1 cellular context compared by ENCODE assay signal in genomic region chr2:74856004-74856578, GRCh38.
TF ChIP-seq lines count a peak whose summit lies in the region.

No MANE protein-coding gene starts in this region.

TF ChIP-seq in HepG2, 621 proteins besides CTCF, POLR2A, EP300 and RAD21 (continued from another document and continues in another):
- TF ChIP-seq, protein P1, sequence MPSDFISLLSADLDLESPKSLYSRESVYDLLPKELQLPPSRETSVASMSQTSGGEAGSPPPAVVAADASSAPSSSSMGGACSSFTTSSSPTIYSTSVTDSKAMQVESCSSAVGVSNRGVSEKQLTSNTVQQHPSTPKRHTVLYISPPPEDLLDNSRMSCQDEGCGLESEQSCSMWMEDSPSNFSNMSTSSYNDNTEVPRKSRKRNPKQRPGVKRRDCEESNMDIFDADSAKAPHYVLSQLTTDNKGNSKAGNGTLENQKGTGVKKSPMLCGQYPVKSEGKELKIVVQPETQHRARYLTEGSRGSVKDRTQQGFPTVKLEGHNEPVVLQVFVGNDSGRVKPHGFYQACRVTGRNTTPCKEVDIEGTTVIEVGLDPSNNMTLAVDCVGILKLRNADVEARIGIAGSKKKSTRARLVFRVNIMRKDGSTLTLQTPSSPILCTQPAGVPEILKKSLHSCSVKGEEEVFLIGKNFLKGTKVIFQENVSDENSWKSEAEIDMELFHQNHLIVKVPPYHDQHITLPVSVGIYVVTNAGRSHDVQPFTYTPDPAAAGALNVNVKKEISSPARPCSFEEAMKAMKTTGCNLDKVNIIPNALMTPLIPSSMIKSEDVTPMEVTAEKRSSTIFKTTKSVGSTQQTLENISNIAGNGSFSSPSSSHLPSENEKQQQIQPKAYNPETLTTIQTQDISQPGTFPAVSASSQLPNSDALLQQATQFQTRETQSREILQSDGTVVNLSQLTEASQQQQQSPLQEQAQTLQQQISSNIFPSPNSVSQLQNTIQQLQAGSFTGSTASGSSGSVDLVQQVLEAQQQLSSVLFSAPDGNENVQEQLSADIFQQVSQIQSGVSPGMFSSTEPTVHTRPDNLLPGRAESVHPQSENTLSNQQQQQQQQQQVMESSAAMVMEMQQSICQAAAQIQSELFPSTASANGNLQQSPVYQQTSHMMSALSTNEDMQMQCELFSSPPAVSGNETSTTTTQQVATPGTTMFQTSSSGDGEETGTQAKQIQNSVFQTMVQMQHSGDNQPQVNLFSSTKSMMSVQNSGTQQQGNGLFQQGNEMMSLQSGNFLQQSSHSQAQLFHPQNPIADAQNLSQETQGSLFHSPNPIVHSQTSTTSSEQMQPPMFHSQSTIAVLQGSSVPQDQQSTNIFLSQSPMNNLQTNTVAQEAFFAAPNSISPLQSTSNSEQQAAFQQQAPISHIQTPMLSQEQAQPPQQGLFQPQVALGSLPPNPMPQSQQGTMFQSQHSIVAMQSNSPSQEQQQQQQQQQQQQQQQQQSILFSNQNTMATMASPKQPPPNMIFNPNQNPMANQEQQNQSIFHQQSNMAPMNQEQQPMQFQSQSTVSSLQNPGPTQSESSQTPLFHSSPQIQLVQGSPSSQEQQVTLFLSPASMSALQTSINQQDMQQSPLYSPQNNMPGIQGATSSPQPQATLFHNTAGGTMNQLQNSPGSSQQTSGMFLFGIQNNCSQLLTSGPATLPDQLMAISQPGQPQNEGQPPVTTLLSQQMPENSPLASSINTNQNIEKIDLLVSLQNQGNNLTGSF (CRISPR knock-in tag; IDR thresholded peaks at IDR 0.05) = peak; percentile 58; the same call in 1 of the 2 replicates
- TF ChIP-seq CHCHD3 (CRISPR knock-in tag; IDR thresholded peaks at IDR 0.05) (no peak), ZBED4 (CRISPR knock-in tag; IDR thresholded peaks at IDR 0.05; ENCODE audit: borderline replicate concordance) (0 out of 2 replicates have a peak, but pooled peaks have one; percentile 66), ZSCAN9 (CRISPR knock-in tag; IDR thresholded peaks at IDR 0.05; ENCODE audit: borderline replicate concordance) (peak; percentile 89; the same call in 1 of the 2 replicates), GATAD1 (CRISPR knock-in tag; IDR thresholded peaks at IDR 0.05) (peak; percentile 50; the same call in 1 of the 2 replicates), ZFAT (CRISPR knock-in tag; conservative IDR thresholded peaks at IDR 0.05) (no peak), ZNF878 (CRISPR knock-in tag; IDR thresholded peaks at IDR 0.05) (peak; percentile 59; the same call in 1 of the 2 replicates), STAT5B (CRISPR knock-in tag; IDR thresholded peaks at IDR 0.05) (no peak), ZNF512B (CRISPR knock-in tag; IDR thresholded peaks at IDR 0.05; ENCODE audit: borderline replicate concordance) (0 out of 2 replicates have a peak, but pooled peaks have one; percentile 33), HOXA3 (CRISPR knock-in tag; IDR thresholded peaks at IDR 0.05) (peak; percentile 78), HDAC6 (IDR thresholded peaks at IDR 0.05; ENCODE audit: low read depth, low read length) (no peak), IKZF4 (CRISPR knock-in tag; IDR thresholded peaks at IDR 0.05; ENCODE audit: borderline replicate concordance, low read depth, not compliant biosample characterization) (no peak), FOSL1 (CRISPR knock-in tag; IDR thresholded peaks at IDR 0.05; ENCODE audit: borderline replicate concordance) (no peak), ZNF644 (CRISPR knock-in tag; IDR thresholded peaks at IDR 0.05; ENCODE audit: low read depth) (no peak), ZNF382 (CRISPR knock-in tag; IDR thresholded peaks at IDR 0.05; ENCODE audit: borderline replicate concordance) (no peak), ZNF124 (CRISPR knock-in tag; IDR thresholded peaks at IDR 0.05) (0 out of 2 replicates have a peak, but pooled peaks have one; percentile 54), ZNF713 (CRISPR knock-in tag; IDR thresholded peaks at IDR 0.05) (no peak), KLF13 (CRISPR knock-in tag; IDR thresholded peaks at IDR 0.05) (no peak), SMYD3 (CRISPR knock-in tag; IDR thresholded peaks at IDR 0.05) (no peak), POGZ (CRISPR knock-in tag; IDR thresholded peaks at IDR 0.05) (peak; percentile 65), TARDBP (CRISPR knock-in tag; IDR thresholded peaks at IDR 0.05) (peak; percentile 76), CEBPG (CRISPR knock-in tag; IDR thresholded peaks at IDR 0.05) (peak; percentile 35; the same call in 1 of the 2 replicates), ZNF503 (CRISPR knock-in tag; IDR thresholded peaks at IDR 0.05) (peak; percentile 96), ZNF605 (CRISPR knock-in tag; IDR thresholded peaks at IDR 0.05) (peak; percentile 46), RCOR2 (CRISPR knock-in tag; IDR thresholded peaks at IDR 0.05) (peak; percentile 83), ZNF704 (CRISPR knock-in tag; IDR thresholded peaks at IDR 0.05; ENCODE audit: borderline replicate concordance) (no peak), KMT2A (CRISPR knock-in tag; IDR thresholded peaks at IDR 0.05) (peak; percentile 30; the same call in 1 of the 2 replicates), ZBTB20 (CRISPR knock-in tag; IDR thresholded peaks at IDR 0.05; ENCODE audit: borderline replicate concordance, low read depth) (peak; percentile 65; the same call in 1 of the 2 replicates), RBM22 (optimal IDR thresholded peaks at IDR 0.05; ENCODE audit: low read length) (peak; percentile 76), KAT7 (CRISPR knock-in tag; IDR thresholded peaks at IDR 0.05; ENCODE audit: borderline replicate concordance) (no peak), SOX6 (IDR thresholded peaks at IDR 0.05) (no peak), SOX6 (CRISPR knock-in tag; IDR thresholded peaks at IDR 0.05) (peak; percentile 92), ZFP90 (CRISPR knock-in tag; IDR thresholded peaks at IDR 0.05; ENCODE audit: borderline replicate concordance) (0 out of 2 replicates have a peak, but pooled peaks have one; percentile 22), MEF2D (CRISPR knock-in tag; IDR thresholded peaks at IDR 0.05) (peak; percentile 80), ZNF205 (CRISPR knock-in tag; IDR thresholded peaks at IDR 0.05) (peak; percentile 59; the same call in 1 of the 2 replicates), EZH2 (conservative IDR thresholded peaks at IDR 0.05; ENCODE audit: low read depth, low read length) (no peak), FOXO1 (CRISPR knock-in tag; IDR thresholded peaks at IDR 0.05) (peak; percentile 78), JDP2 (CRISPR knock-in tag; IDR thresholded peaks at IDR 0.05; ENCODE audit: borderline replicate concordance) (no peak), NRL (CRISPR knock-in tag; IDR thresholded peaks at IDR 0.05; ENCODE audit: borderline replicate concordance) (0 out of 2 replicates have a peak, but pooled peaks have one; percentile 50), ZNF333 (CRISPR knock-in tag; IDR thresholded peaks at IDR 0.05; ENCODE audit: borderline replicate concordance) (peak; percentile 58; the same call in 1 of the 2 replicates), MBNL3 (CRISPR knock-in tag; conservative IDR thresholded peaks at IDR 0.05) (no peak)
- TF ChIP-seq, protein P2, sequence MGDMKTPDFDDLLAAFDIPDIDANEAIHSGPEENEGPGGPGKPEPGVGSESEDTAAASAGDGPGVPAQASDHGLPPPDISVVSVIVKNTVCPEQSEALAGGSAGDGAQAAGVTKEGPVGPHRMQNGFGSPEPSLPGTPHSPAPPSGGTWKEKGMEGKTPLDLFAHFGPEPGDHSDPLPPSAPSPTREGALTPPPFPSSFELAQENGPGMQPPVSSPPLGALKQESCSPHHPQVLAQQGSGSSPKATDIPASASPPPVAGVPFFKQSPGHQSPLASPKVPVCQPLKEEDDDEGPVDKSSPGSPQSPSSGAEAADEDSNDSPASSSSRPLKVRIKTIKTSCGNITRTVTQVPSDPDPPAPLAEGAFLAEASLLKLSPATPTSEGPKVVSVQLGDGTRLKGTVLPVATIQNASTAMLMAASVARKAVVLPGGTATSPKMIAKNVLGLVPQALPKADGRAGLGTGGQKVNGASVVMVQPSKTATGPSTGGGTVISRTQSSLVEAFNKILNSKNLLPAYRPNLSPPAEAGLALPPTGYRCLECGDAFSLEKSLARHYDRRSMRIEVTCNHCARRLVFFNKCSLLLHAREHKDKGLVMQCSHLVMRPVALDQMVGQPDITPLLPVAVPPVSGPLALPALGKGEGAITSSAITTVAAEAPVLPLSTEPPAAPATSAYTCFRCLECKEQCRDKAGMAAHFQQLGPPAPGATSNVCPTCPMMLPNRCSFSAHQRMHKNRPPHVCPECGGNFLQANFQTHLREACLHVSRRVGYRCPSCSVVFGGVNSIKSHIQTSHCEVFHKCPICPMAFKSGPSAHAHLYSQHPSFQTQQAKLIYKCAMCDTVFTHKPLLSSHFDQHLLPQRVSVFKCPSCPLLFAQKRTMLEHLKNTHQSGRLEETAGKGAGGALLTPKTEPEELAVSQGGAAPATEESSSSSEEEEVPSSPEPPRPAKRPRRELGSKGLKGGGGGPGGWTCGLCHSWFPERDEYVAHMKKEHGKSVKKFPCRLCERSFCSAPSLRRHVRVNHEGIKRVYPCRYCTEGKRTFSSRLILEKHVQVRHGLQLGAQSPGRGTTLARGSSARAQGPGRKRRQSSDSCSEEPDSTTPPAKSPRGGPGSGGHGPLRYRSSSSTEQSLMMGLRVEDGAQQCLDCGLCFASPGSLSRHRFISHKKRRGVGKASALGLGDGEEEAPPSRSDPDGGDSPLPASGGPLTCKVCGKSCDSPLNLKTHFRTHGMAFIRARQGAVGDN (CRISPR knock-in tag; IDR thresholded peaks at IDR 0.05) = peak; percentile 97
- TF ChIP-seq, protein P3, sequence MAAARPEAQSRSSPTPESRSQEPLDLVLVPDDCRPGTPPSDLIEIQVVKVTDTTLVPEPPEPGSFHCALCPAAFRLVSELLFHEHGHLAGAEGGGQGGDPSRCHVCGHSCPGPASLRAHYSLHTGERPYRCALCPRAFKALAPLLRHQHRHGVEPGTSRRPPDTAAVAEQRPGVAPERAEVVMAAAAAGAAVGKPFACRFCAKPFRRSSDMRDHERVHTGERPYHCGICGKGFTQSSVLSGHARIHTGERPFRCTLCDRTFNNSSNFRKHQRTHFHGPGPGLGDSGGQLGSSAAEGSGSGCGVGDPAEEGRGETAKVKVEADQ (CRISPR knock-in tag; IDR thresholded peaks at IDR 0.05; ENCODE audit: borderline replicate concordance) = no peak
- TF ChIP-seq, protein P4, sequence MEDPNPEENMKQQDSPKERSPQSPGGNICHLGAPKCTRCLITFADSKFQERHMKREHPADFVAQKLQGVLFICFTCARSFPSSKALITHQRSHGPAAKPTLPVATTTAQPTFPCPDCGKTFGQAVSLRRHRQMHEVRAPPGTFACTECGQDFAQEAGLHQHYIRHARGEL (CRISPR knock-in tag; IDR thresholded peaks at IDR 0.05) = no peak
